Comparison of ENCODE assay signal across 24 cellular contexts in the genomic region with DNA sequence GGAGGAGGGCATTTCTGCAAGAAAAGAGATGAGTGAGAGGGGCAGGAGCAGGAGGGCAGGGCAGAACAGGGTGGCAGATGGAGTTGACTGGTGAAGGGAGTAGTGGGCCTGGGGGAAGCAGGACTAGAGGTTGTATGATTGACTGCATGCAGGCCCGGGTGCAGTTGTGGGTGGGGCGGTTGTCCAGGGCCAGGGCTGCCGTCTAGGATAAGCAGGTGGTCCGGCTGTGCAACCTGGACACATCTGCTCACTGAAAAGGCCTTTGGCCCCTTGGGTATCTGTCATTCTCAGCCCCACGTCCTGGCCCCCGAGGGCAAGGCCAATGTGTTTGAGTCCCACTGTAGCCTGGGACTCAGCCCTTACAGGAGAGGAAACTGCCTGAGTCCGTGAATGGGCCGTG. TPM values are rescaled to one million over a fixed set of nuclear protein-coding genes. Genes with fewer than 3 reads are reported as not detected.
DNase-seq lines count a peak whose midpoint lies in the region; ATAC-seq and TF ChIP-seq lines count a peak whose summit lies in the region.
"Had no signal": no experiment of that assay in that cellular context is flagged by ENCODE, and none has a peak within 500 bp of the region (broad histone marks: within the 10 kb centered on the region; RNA-seq: fewer than 3 reads in every experiment).

No MANE protein-coding gene starts in this region.

- no peaks in the 10 kb centered on the region for H3K36me3 Mint-ChIP-seq in stimulated activated naive CD8-positive, alpha-beta T cell treated with anti-CD3 and anti-CD28 coated beads, Interleukin-15, Interleukin-2, amounts not matched to agents 100 ng/mL and 50 ng/mL, for 24 hours (ENCODE audit: low read depth)
- H3K36me3 Mint-ChIP-seq: activated naive CD8-positive, alpha-beta T cell treated with anti-CD3 and anti-CD28 coated beads for 36 hours; brain; naive B cell had no signal

- no peaks in the 10 kb centered on the region for H3K9me3 ChIP-seq in Peyer's patch
- no peaks in the 10 kb centered on the region for H3K9me3 ChIP-seq in effector memory CD4-positive, alpha-beta T cell (ENCODE audit: control insufficient read depth, low read length)
- H3K9me3 ChIP-seq: Caco-2 had no signal

- H3K9me3 Mint-ChIP-seq in stimulated activated naive CD8-positive, alpha-beta T cell treated with anti-CD3 and anti-CD28 coated beads, Interleukin-15, Interleukin-2, amounts not matched to agents 100 ng/mL and 50 ng/mL, for 24 hours: no peaks in the 10 kb centered on the region
- H3K9me3 Mint-ChIP-seq: activated naive CD8-positive, alpha-beta T cell treated with anti-CD3 and anti-CD28 coated beads for 36 hours; dendritic cell treated with granulocyte-macrophage colony-stimulating factor and Interleukin-4, amounts not matched to agents 40 ng/mL and 50 ng/mL, for 4 days; naive B cell had no signal

- H3K36me3 ChIP-seq in Peyer's patch: no peaks in the 10 kb centered on the region
- H3K36me3 ChIP-seq in effector memory CD4-positive, alpha-beta T cell (ENCODE audit: control insufficient read depth, insufficient read depth, low read length): no peaks in the 10 kb centered on the region

- no peak overlapping the region for H3K27ac ChIP-seq in Peyer's patch
- no peak overlapping the region for H3K27ac ChIP-seq in effector memory CD4-positive, alpha-beta T cell (ENCODE audit: insufficient read depth, low read length, poor library complexity, severe bottlenecking)

- ATAC-seq in Right ventricle myocardium superior (ENCODE audit: poor library complexity) (no peak), left colon (peak; percentile 14), HG03097 (IDR thresholded peaks at IDR 0.05; ENCODE audit: low FRiP score, unreplicated experiment) (no peak)
- ATAC-seq: T-helper 17 cell had no signal

- DNase-seq in cardiac septum (ENCODE audit: low spot score): peak; percentile 65
- DNase-seq in Right ventricle myocardium superior: no peak
- DNase-seq in Peyer's patch: peak in 2 of 3 donors; percentile 26 to 46
- peak in 1 of 2 donors; percentile 17 for DNase-seq in left colon
- no peak for DNase-seq in D341Med (ENCODE audit: low spot score)
- no peak for DNase-seq in effector memory CD4-positive, alpha-beta T cell
- DNase-seq: activated naive CD8-positive, alpha-beta T cell treated with anti-CD3 and anti-CD28 coated beads for 36 hours; AML-193; Kasumi-1; naive B cell; NCI-H1092; NCI-H526 had no signal

- H3K27me3 ChIP-seq in Peyer's patch: no peaks in the 10 kb centered on the region
- H3K27me3 ChIP-seq in effector memory CD4-positive, alpha-beta T cell (replicated peaks; ENCODE audit: control insufficient read depth, insufficient read depth, low read length, poor library complexity, severe bottlenecking): no peaks in the 10 kb centered on the region

- intact Hi-C loops in cardiac septum (cut with DNase I): no loop called here
- intact Hi-C loops in Right ventricle myocardium superior (cut with DNase I): no loop called here
- intact Hi-C loops in left colon (cut with DNase I, micrococcal nuclease): no loop called here

- no peaks in the 10 kb centered on the region for H3K27me3 Mint-ChIP-seq in stimulated activated naive CD8-positive, alpha-beta T cell treated with anti-CD3 and anti-CD28 coated beads, Interleukin-15, Interleukin-2, amounts not matched to agents 100 ng/mL and 50 ng/mL, for 24 hours
- H3K27me3 Mint-ChIP-seq: activated naive CD8-positive, alpha-beta T cell treated with anti-CD3 and anti-CD28 coated beads for 36 hours had no signal

- H3K4me3 Mint-ChIP-seq in stimulated activated naive CD8-positive, alpha-beta T cell treated with anti-CD3 and anti-CD28 coated beads, Interleukin-15, Interleukin-2, amounts not matched to agents 100 ng/mL and 50 ng/mL, for 24 hours: no peak overlapping the region
- H3K4me3 Mint-ChIP-seq: activated naive CD8-positive, alpha-beta T cell treated with anti-CD3 and anti-CD28 coated beads for 36 hours; brain; dendritic cell treated with granulocyte-macrophage colony-stimulating factor and Interleukin-4, amounts not matched to agents 40 ng/mL and 50 ng/mL, for 4 days; naive B cell; T-helper 17 cell had no signal

- no peak for TF ChIP-seq CTCF in Peyer's patch (IDR thresholded peaks at IDR 0.05)

- H3K4me3 ChIP-seq in Peyer's patch: no peak overlapping the region
- no peak overlapping the region for H3K4me3 ChIP-seq in effector memory CD4-positive, alpha-beta T cell (ENCODE audit: insufficient read depth, low read depth, low read length, poor library complexity, severe bottlenecking)
- H3K4me3 ChIP-seq: smooth muscle cell had no signal

- H3K4me1 Mint-ChIP-seq in stimulated activated naive CD8-positive, alpha-beta T cell treated with anti-CD3 and anti-CD28 coated beads, Interleukin-15, Interleukin-2, amounts not matched to agents 100 ng/mL and 50 ng/mL, for 24 hours (ENCODE audit: low read depth): no peaks in the 10 kb centered on the region
- H3K4me1 Mint-ChIP-seq: activated naive CD8-positive, alpha-beta T cell treated with anti-CD3 and anti-CD28 coated beads for 36 hours; naive B cell had no signal

- peak overlapping the region; percentile 63 for H3K27ac Mint-ChIP-seq in stimulated activated naive CD8-positive, alpha-beta T cell treated with anti-CD3 and anti-CD28 coated beads, Interleukin-15, Interleukin-2, amounts not matched to agents 100 ng/mL and 50 ng/mL, for 24 hours
- H3K27ac Mint-ChIP-seq: activated naive CD8-positive, alpha-beta T cell treated with anti-CD3 and anti-CD28 coated beads for 36 hours; dendritic cell treated with granulocyte-macrophage colony-stimulating factor and Interleukin-4, amounts not matched to agents 40 ng/mL and 50 ng/mL, for 4 days; naive B cell; T-helper 17 cell had no signal

- no peak for TF ChIP-seq POLR2A in Peyer's patch (IDR thresholded peaks at IDR 0.05)

- H3K4me1 ChIP-seq in Peyer's patch: peaks cover 0 to 7% (median 0%) of the 10 kb centered on the region in 4 donors
- no peaks in the 10 kb centered on the region for H3K4me1 ChIP-seq in effector memory CD4-positive, alpha-beta T cell (ENCODE audit: control insufficient read depth, insufficient read depth, low read length, poor library complexity, severe bottlenecking)
- H3K4me1 ChIP-seq: Caco-2 had no signal

RNA-seq across cellular contexts. Expression of gene ALS2CL, which starts 25.4 kb away (rescaled TPM):
- total RNA-seq in cardiac septum (32.5 TPM), Right ventricle myocardium superior (37.0 TPM), Peyer's patch (100 to 1,000 TPM in 1 of 4 donors, 10 to 100 TPM in 3; 64.3 to 113 (median 82.7) TPM), left colon (10 to 100 TPM; 39.2 to 58.9 TPM)

RNA-seq across cellular contexts. Expression of gene TMIE, which starts 33.1 kb away (rescaled TPM):
- total RNA-seq in cardiac septum (0.51 TPM), Right ventricle myocardium superior (1.00 TPM), Peyer's patch (1 to 10 TPM in 1 of 4 donors, not detected in 3; 1.3 TPM), left colon (under 1 TPM in 1 of 2 donors, not detected in 1; 0.17 TPM)
- total RNA-seq: Caco-2, epithelial cell of proximal tubule, HT1080 had no signal

RNA-seq across cellular contexts. Expression of gene PRSS50, which starts 49.6 kb away (rescaled TPM):
- total RNA-seq in cardiac septum: 0.78 TPM
- total RNA-seq in Right ventricle myocardium superior: 0.16 TPM
- not detected for total RNA-seq in Peyer's patch
- total RNA-seq in left colon: not detected
- total RNA-seq: activated naive CD8-positive, alpha-beta T cell treated with anti-CD3 and anti-CD28 coated beads for 36 hours; Caco-2; epithelial cell of proximal tubule; frontal cortex; HT1080; lung microvascular endothelial cell; T-helper 17 cell had no signal

RNA-seq across cellular contexts. Expression of gene FAM240A, which starts 55.8 kb away (rescaled TPM):
- total RNA-seq in cardiac septum (not detected), Right ventricle myocardium superior (not detected), Peyer's patch (not detected), left colon (not detected)
- total RNA-seq: activated naive CD8-positive, alpha-beta T cell treated with anti-CD3 and anti-CD28 coated beads for 36 hours; Caco-2; epithelial cell of proximal tubule; frontal cortex; HT1080; lung microvascular endothelial cell; smooth muscle cell; T-helper 17 cell; temporal lobe had no signal

Comparison
In these comparisons a context has a peak if more than half of its experiments do, and no peak if none do; other contexts are left out.
1. DNase-seq: peak in cardiac septum (single experiment) and Peyer's patch (2 of 3); none in Right ventricle myocardium superior (single experiment), D341Med (single experiment) and effector memory CD4-positive, alpha-beta T cell (0 of 3).